In genomic region chr4:38715076-38715475, GRCh38 we compare ENCODE assay signal across 24 cellular contexts.
"Had no signal": no experiment of that assay in that cellular context is flagged by ENCODE, and none has a peak within 500 bp of the region (broad histone marks: within the 10 kb centered on the region; RNA-seq: fewer than 3 reads in every experiment).

No MANE protein-coding gene starts in this region.

- DNase-seq: activated CD4-positive, alpha-beta memory T cell treated with anti-CD3 and anti-CD28 coated beads for 36 hours; activated CD4-positive, alpha-beta T cell treated with anti-CD3 and anti-CD28 coated beads for 48 hours; activated CD8-positive, alpha-beta memory T cell treated with anti-CD3 and anti-CD28 coated beads, Interleukin-2, amount 50 U/mL, for 4 hours; activated effector memory CD4-positive, alpha-beta T cell treated with anti-CD3 and anti-CD28 coated beads, Interleukin-2, amount 50 U/mL, for 16 hours; activated naive CD4-positive, alpha-beta T cell treated with anti-CD3 and anti-CD28 coated beads for 36 hours; activated T-cell treated with anti-CD3 and anti-CD28 coated beads, Interleukin-2, amount 50 U/mL, for 1 hour; effector CD8-positive, alpha-beta T cell; esophagus squamous epithelium; heart right ventricle; left lung; lower lobe of right lung; mesendoderm; stimulated activated CD4-positive, alpha-beta T cell treated with anti-CD3 and anti-CD28 coated beads, Interleukin-15, amount 100 ng/mL, for 24 hours; stimulated activated CD4-positive, alpha-beta T cell treated with anti-CD3 and anti-CD28 coated beads, Interleukin-2, amount 100 ng/mL, for 24 hours; stimulated activated naive B cell treated with anti-CD40 and anti-IgM and Interleukin-4, amounts not matched to agents 10 μg/mL and 1 μg/mL and 100 μg/mL, for 72 hours; stomach; T-helper 1 cell; thyroid gland; upper lobe of right lung had no signal

- H3K4me1 ChIP-seq: left lung, lower lobe of right lung, right atrium auricular region, stomach, thyroid gland, upper lobe of right lung had no signal

- H3K27me3 ChIP-seq: esophagus squamous epithelium, heart right ventricle, left lung, right atrium auricular region, stomach, thyroid gland, upper lobe of right lung had no signal

- H3K4me3 ChIP-seq: esophagus squamous epithelium, heart right ventricle, left lung, lower lobe of right lung, right atrium auricular region, stomach, thyroid gland, upper lobe of right lung had no signal

- H3K27me3 Mint-ChIP-seq: activated CD4-positive, alpha-beta memory T cell treated with anti-CD3 and anti-CD28 coated beads for 36 hours; natural killer cell treated with Interleukin-12 subunit alpha and Interleukin-12 subunit beta and Interleukin-15 and Interleukin-18, amount 100 ng/mL, for 72 hours; stimulated activated naive B cell treated with anti-CD40 and anti-IgM and Interleukin-4, amounts not matched to agents 10 μg/mL and 1 μg/mL and 100 μg/mL, for 72 hours had no signal

- H3K9me3 ChIP-seq: esophagus squamous epithelium, right atrium auricular region, thyroid gland, upper lobe of right lung had no signal

- H3K27ac ChIP-seq: epithelial cell of prostate, esophagus squamous epithelium, heart right ventricle, left lung, lower lobe of right lung, right atrium auricular region, stomach, thyroid gland, upper lobe of right lung had no signal

- H3K36me3 ChIP-seq: esophagus squamous epithelium, heart right ventricle, left lung, lower lobe of right lung, right atrium auricular region, stomach, thyroid gland, upper lobe of right lung had no signal

- H3K27ac Mint-ChIP-seq: activated CD4-positive, alpha-beta memory T cell treated with anti-CD3 and anti-CD28 coated beads for 36 hours; activated naive CD4-positive, alpha-beta T cell treated with anti-CD3 and anti-CD28 coated beads for 36 hours; activated T-helper 1 cell treated with anti-CD3 and anti-CD28 coated beads, Interleukin-12 subunit alpha, Interleukin-12 subunit beta, Interleukin-2, Interleukin-4 antibody, amounts not matched to agents 30 ng/mL and 10 ng/mL and 1 ng/mL, durations not matched to agents 14 hours and 24 hours and 36 hours; natural killer cell treated with Interleukin-12 subunit alpha and Interleukin-12 subunit beta and Interleukin-15 and Interleukin-18, amount 100 ng/mL, for 72 hours; stimulated activated naive B cell treated with anti-CD40 and anti-IgM and Interleukin-4, amounts not matched to agents 10 μg/mL and 1 μg/mL and 100 μg/mL, for 72 hours; T-helper 2 cell treated with Interferon-gamma antibody and Interleukin-4, amounts not matched to agents 5 μg/mL and 100 μg/mL, for 36 hours had no signal

- H3K4me3 Mint-ChIP-seq: activated CD4-positive, alpha-beta memory T cell treated with anti-CD3 and anti-CD28 coated beads for 36 hours; activated naive CD4-positive, alpha-beta T cell treated with anti-CD3 and anti-CD28 coated beads for 36 hours; activated T-helper 1 cell treated with anti-CD3 and anti-CD28 coated beads, Interleukin-12 subunit alpha, Interleukin-12 subunit beta, Interleukin-2, Interleukin-4 antibody, amounts not matched to agents 30 ng/mL and 10 ng/mL and 1 ng/mL, durations not matched to agents 14 hours and 24 hours and 36 hours; natural killer cell treated with Interleukin-12 subunit alpha and Interleukin-12 subunit beta and Interleukin-15 and Interleukin-18, amount 100 ng/mL, for 72 hours; stimulated activated naive B cell treated with anti-CD40 and anti-IgM and Interleukin-4, amounts not matched to agents 10 μg/mL and 1 μg/mL and 100 μg/mL, for 72 hours; T-helper 2 cell treated with Interferon-gamma antibody and Interleukin-4, amounts not matched to agents 5 μg/mL and 100 μg/mL, for 36 hours had no signal
